24 cellular contexts compared by ENCODE assay signal in the genomic region with DNA sequence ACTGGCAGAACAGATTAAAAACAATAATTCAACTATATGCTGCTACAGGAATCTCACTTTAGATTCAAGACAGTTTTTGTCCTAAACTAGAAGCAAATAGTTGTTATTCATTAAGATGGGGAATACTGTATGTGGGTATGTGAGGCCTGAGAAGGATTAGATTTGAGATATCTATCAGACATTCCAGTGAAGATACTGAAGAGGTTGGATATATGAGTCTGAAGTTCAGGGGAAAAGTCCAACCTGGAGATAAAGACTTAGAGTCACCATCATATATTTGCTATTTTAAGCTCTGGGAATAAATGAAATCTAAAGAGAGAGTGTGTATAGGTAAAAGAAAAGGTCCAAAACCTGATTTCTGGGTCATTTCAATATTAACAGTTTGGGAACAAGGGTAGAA.
"Had no signal": no experiment of that assay in that cellular context is flagged by ENCODE, and none has a peak within 500 bp of the region (broad histone marks: within the 10 kb centered on the region; RNA-seq: fewer than 3 reads in every experiment).

No MANE protein-coding gene starts in this region.

- H3K9me3 Mint-ChIP-seq: memory B cell; naive thymus-derived CD8-positive, alpha-beta T cell had no signal

- H3K27ac Mint-ChIP-seq: memory B cell; naive B cell; naive thymus-derived CD8-positive, alpha-beta T cell had no signal

- H3K9me3 ChIP-seq: esophagus muscularis mucosa, gastroesophageal sphincter, heart right ventricle, left lung, lower lobe of right lung had no signal

- H3K4me1 Mint-ChIP-seq: memory B cell; naive thymus-derived CD8-positive, alpha-beta T cell had no signal

- H3K36me3 Mint-ChIP-seq: naive B cell; naive thymus-derived CD8-positive, alpha-beta T cell had no signal

- H3K4me3 ChIP-seq: coronary artery, dorsolateral prefrontal cortex, esophagus muscularis mucosa, gastroesophageal sphincter, heart right ventricle, left lung, lower lobe of right lung had no signal

- H3K27ac ChIP-seq: coronary artery, dorsolateral prefrontal cortex, esophagus muscularis mucosa, foreskin keratinocyte, gastroesophageal sphincter, heart right ventricle, left lung, lower lobe of right lung had no signal

- FAIRE-seq: colon, islet of Langerhans had no signal

- DNase-seq: dermis blood vessel endothelial cell; dorsolateral prefrontal cortex; effector CD4-positive, alpha-beta T cell; effector memory CD4-positive, alpha-beta T cell; foreskin keratinocyte; glutamatergic neuron; head of caudate nucleus; heart right ventricle; hippocampal formation; kidney; kidney glomerular epithelial cell; left lung; left ventricle myocardium superior; lower lobe of right lung; mesendoderm; midbrain; naive B cell; naive thymus-derived CD8-positive, alpha-beta T cell had no signal

- ATAC-seq: foreskin keratinocyte; gastroesophageal sphincter; heart right ventricle; left lung; left ventricle myocardium superior; lower lobe of right lung; naive thymus-derived CD8-positive, alpha-beta T cell had no signal

- H3K4me3 Mint-ChIP-seq: memory B cell; naive B cell; naive thymus-derived CD8-positive, alpha-beta T cell had no signal

- H3K27me3 ChIP-seq: esophagus muscularis mucosa, foreskin keratinocyte, gastroesophageal sphincter, left lung had no signal

- H3K4me1 ChIP-seq: gastroesophageal sphincter, heart right ventricle, left lung, lower lobe of right lung had no signal

- H3K36me3 ChIP-seq: esophagus muscularis mucosa, gastroesophageal sphincter, heart right ventricle, left lung, lower lobe of right lung had no signal
